Comparison of ENCODE assay signal across 6 cellular contexts in genomic region chr14:67520482-67520881, GRCh38. TPM values are rescaled to one million over a fixed set of nuclear protein-coding genes. Genes with fewer than 3 reads are reported as not detected.
"Had no signal": no experiment of that assay in that cellular context is flagged by ENCODE, and none has a peak within 500 bp of the region (broad histone marks: within the 10 kb centered on the region; RNA-seq: fewer than 3 reads in every experiment).

No MANE protein-coding gene starts in this region.

- H3K27ac ChIP-seq: HL-60 had no signal

- DNase-seq: H9, HCEC 1CT had no signal

- H2AFZ ChIP-seq: GM23338 had no signal

- H3K4me2 ChIP-seq: GM23338 had no signal

- ATAC-seq: GM23338, HepG2 had no signal

- H3K4me3 ChIP-seq: GM23338 had no signal

RNA-seq across cellular contexts. Expression of gene PLEKHH1, which starts 12.6 kb away (rescaled TPM):
- polyA plus RNA-seq: IgD-negative memory B cell had no signal
